ENCODE assay signal across 23 cellular contexts in the genomic region with DNA sequence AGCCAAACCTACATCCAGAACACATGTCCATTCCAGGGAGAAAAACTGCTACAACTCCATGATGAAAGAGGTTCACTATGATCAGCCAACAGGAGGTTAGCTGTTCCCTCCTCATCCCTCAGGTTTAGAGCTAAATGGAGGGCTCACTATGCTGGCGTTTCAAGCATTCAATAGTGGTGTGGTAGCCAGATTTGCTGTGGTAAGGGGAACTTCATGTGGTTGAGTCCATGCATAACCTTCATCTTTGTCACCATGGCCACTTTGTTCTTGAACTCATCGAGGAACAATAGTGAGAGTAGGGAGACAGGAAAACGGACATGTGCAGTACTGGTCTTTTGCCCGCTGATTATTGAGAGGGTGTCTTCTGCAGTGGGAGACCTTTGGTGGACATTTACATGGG.
"Had no signal": no experiment of that assay in that cellular context is flagged by ENCODE, and none has a peak within 500 bp of the region (broad histone marks: within the 10 kb centered on the region; RNA-seq: fewer than 3 reads in every experiment).

No MANE protein-coding gene starts in this region.

- H3K4me1 ChIP-seq: colonic mucosa, esophagus squamous epithelium, gastrocnemius medialis, gastroesophageal sphincter had no signal

- H3K27me3 ChIP-seq: colonic mucosa, esophagus squamous epithelium, foreskin keratinocyte, gastrocnemius medialis, gastroesophageal sphincter, heart left ventricle, heart right ventricle had no signal

- H3K9me3 ChIP-seq: colonic mucosa, esophagus squamous epithelium, gastrocnemius medialis, gastroesophageal sphincter, heart left ventricle, heart right ventricle had no signal

- H3K27ac ChIP-seq: colonic mucosa, coronary artery, dorsolateral prefrontal cortex, epithelial cell of prostate, esophagus squamous epithelium, foreskin keratinocyte, gastrocnemius medialis, gastroesophageal sphincter, heart left ventricle, heart right ventricle had no signal

- H3K9me3 Mint-ChIP-seq: dendritic cell treated with granulocyte-macrophage colony-stimulating factor and Interleukin-4, amounts not matched to agents 40 ng/mL and 50 ng/mL, for 4 days; effector memory CD8-positive, alpha-beta T cell; endodermal cell had no signal

- H3K4me3 ChIP-seq: colonic mucosa, coronary artery, dorsolateral prefrontal cortex, esophagus squamous epithelium, gastrocnemius medialis, gastroesophageal sphincter, heart left ventricle, heart right ventricle had no signal

- H3K27me3 Mint-ChIP-seq: dendritic cell treated with granulocyte-macrophage colony-stimulating factor and Interleukin-4, amounts not matched to agents 40 ng/mL and 50 ng/mL, for 4 days; effector memory CD8-positive, alpha-beta T cell had no signal

- DNase-seq: colonic mucosa; cortex of kidney; dermis blood vessel endothelial cell; dorsolateral prefrontal cortex; effector CD4-positive, alpha-beta T cell; effector CD8-positive, alpha-beta T cell; effector memory CD4-positive, alpha-beta T cell; effector memory CD8-positive, alpha-beta T cell; endodermal cell; erythroblast; esophagus squamous epithelium; foreskin fibroblast; foreskin keratinocyte; foreskin melanocyte; gastrocnemius medialis; head of caudate nucleus; heart left ventricle; heart right ventricle had no signal

- ATAC-seq: effector memory CD8-positive, alpha-beta T cell; esophagus mucosa; foreskin keratinocyte; gastrocnemius medialis; gastroesophageal sphincter; heart left ventricle; heart right ventricle had no signal

- H3K4me3 Mint-ChIP-seq: dendritic cell treated with granulocyte-macrophage colony-stimulating factor and Interleukin-4, amounts not matched to agents 40 ng/mL and 50 ng/mL, for 4 days; effector memory CD8-positive, alpha-beta T cell; endodermal cell had no signal

- H3K27ac Mint-ChIP-seq: effector memory CD8-positive, alpha-beta T cell; endodermal cell had no signal

- H3K36me3 ChIP-seq: colonic mucosa, gastrocnemius medialis had no signal
